ENCODE assay signal across 8 cellular contexts in genomic region chr20:48826883-48827771, GRCh38. TPM values are rescaled to one million over a fixed set of nuclear protein-coding genes. Genes with fewer than 3 reads are reported as not detected.
DNase-seq lines count a peak whose midpoint lies in the region; ATAC-seq and TF ChIP-seq lines count a peak whose summit lies in the region.

No MANE protein-coding gene starts in this region.

- ATAC-seq in stimulated activated naive CD8-positive, alpha-beta T cell treated with anti-CD3 and anti-CD28 coated beads, Interleukin-15, Interleukin-2, amounts not matched to agents 100 U/mL and 50 U/mL, for 24 hours = peak; percentile 0

- no peaks in the 10 kb centered on the region for H3K9me3 Mint-ChIP-seq in HFFc6

- no peak for TF ChIP-seq CTCF in HFFc6 (IDR thresholded peaks at IDR 0.05)

- peak overlapping the region; percentile 87 for H3K4me3 Mint-ChIP-seq in HFFc6

- peaks cover 9% of the 10 kb centered on the region for H3K27me3 Mint-ChIP-seq in HFFc6 (ENCODE audit: insufficient read depth)

- H3K4me1 Mint-ChIP-seq in HFFc6 (ENCODE audit: low read depth) = peaks cover 59% of the 10 kb centered on the region

- DNase-seq in NCI-H1694 treated with DMSO at 0.1 percent for 48 hours (lab: John Stamatoyannopoulos, UW) = peak; percentile 12
- no peak for DNase-seq in NCI-H1694 (lab: John Stamatoyannopoulos, UW)
- no peak for DNase-seq in HFFc6
- DNase-seq in NCI-H69 (lab: John Stamatoyannopoulos, UW) = peak; percentile 59
- peak; percentile 64 for DNase-seq in astrocyte of the hippocampus (ENCODE audit: low read depth, low spot score)
- DNase-seq in left kidney (ENCODE audit: low read depth, low spot score) = peak; percentile 67
- peak; percentile 59 for DNase-seq in stimulated activated naive CD8-positive, alpha-beta T cell treated with anti-CD3 and anti-CD28 coated beads, Interleukin-15, Interleukin-2, amounts not matched to agents 100 U/mL and 50 U/mL, for 24 hours
- DNase-seq in kidney glomerular epithelial cell (lab: John Stamatoyannopoulos, UW) = no peak

- no peak overlapping the region for H3K27ac Mint-ChIP-seq in HFFc6

- H3K36me3 Mint-ChIP-seq in HFFc6 (ENCODE audit: low read depth) = no peaks in the 10 kb centered on the region

RNA-seq across cellular contexts. Expression of gene PREX1, which starts 0.7 kb away (rescaled TPM):
- total RNA-seq in HFFc6 (2021; fragmentation: NEBNext Ultra II Directional; extraction: Animal tissue kit (Norgen Biotek cat#: 25700)) = 1 to 10 TPM; 1.8 to 4.1 (median 2.8) TPM

Comparison
In these comparisons a context has a peak if more than half of its experiments do, and no peak if none do; other contexts are left out.
1. DNase-seq: peak in NCI-H1694 treated with DMSO at 0.1 percent for 48 hours (single experiment), NCI-H69 (single experiment), astrocyte of the hippocampus (single experiment), left kidney (single experiment) and stimulated activated naive CD8-positive, alpha-beta T cell treated with anti-CD3 and anti-CD28 coated beads, Interleukin-15, Interleukin-2, amounts not matched to agents 100 U/mL and 50 U/mL, for 24 hours (single experiment); none in NCI-H1694 (single experiment), HFFc6 (single experiment) and kidney glomerular epithelial cell (single experiment).